In the genomic region with DNA sequence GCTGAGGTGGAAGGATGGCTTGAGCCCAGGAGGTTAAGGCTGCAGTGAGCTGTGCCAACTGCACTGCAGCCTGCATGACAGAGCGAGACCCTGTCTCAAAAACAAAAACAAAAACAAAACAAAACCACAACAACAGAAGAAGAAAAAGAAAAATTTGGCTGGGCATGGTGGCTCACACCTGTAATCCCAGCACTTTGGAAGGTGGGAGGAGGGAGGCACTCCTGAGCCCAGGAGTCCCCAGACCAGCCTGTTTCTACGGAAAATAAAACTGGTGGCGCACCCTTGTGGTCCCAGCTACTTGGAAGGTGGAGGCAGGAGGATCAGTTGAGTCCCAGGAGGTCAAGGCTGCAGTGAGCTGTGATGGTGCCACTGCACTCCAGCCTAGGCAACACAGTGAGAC, we compare ENCODE assay signal across 8 cellular contexts. TPM values are rescaled to one million over a fixed set of nuclear protein-coding genes. Genes with fewer than 3 reads are reported as not detected.
A peak's percentile ranks its signal among the peaks of the same experiment; 100 is the strongest.
DNase-seq lines count a peak whose midpoint lies in the region; ATAC-seq, FAIRE-seq and TF ChIP-seq lines count a peak whose summit lies in the region.
"Not testable (repeated sequence)": the region's sequence is repeated elsewhere in the genome, so short reads cannot be mapped to it uniquely, and the experiment has no call there.

No MANE protein-coding gene starts in this region.

- not testable (repeated sequence) for H3K36me3 ChIP-seq in CD4-positive, CD25-positive, alpha-beta regulatory T cell (ENCODE audit: control insufficient read depth, insufficient read depth, low read length); endothelial cell of umbilical vein (ENCODE audit: control insufficient read depth in 2 of 2, extremely low read depth in 1 of 2, insufficient read depth in 2 of 2, low read length in 2 of 2)
- H3K36me3 ChIP-seq in NT2/D1 (ENCODE audit: insufficient read depth, insufficient read length, low read length) = peaks cover 23% of the 10 kb centered on the region
- H3K36me3 ChIP-seq in naive thymus-derived CD4-positive, alpha-beta T cell (ENCODE audit: control insufficient read depth in 2 of 3, insufficient read depth in 3 of 3, low read length in 3 of 3) = peaks cover 0 to 11% (median 0%) of the 10 kb centered on the region in 3 experiments

- peaks cover 42% of the 10 kb centered on the region for H3K4me1 ChIP-seq in CD4-positive, CD25-positive, alpha-beta regulatory T cell (ENCODE audit: control insufficient read depth, insufficient read depth, low read length, poor library complexity, severe bottlenecking)
- H3K4me1 ChIP-seq in NT2/D1 (ENCODE audit: insufficient read depth, insufficient read length); endothelial cell of umbilical vein (ENCODE audit: control insufficient read depth, extremely low read depth, insufficient read depth, low read length): not testable (repeated sequence)
- H3K4me1 ChIP-seq in naive thymus-derived CD4-positive, alpha-beta T cell (ENCODE audit: control insufficient read depth in 2 of 2, insufficient read depth in 2 of 2, low read length in 2 of 2) = peaks cover 0 to 17% of the 10 kb centered on the region in 2 donors

- peak overlapping the region in 2 of 3 donors; percentile 85 to 92 for H3K27ac Mint-ChIP-seq in CD4-positive, CD25-positive, alpha-beta regulatory T cell
- not testable (repeated sequence) for H3K27ac Mint-ChIP-seq in activated B cell treated with CpG ODN at 0.5 μM for 24 hours
- H3K27ac Mint-ChIP-seq in activated naive CD8-positive, alpha-beta T cell treated with anti-CD3 and anti-CD28 coated beads, Interleukin-2, amount 50 U/mL, for 24 hours = peak overlapping the region; percentile 56
- H3K27ac Mint-ChIP-seq in naive thymus-derived CD4-positive, alpha-beta T cell = peak overlapping the region in 3 of 9 donors; percentile 56 to 87 (median 74)
- H3K27ac Mint-ChIP-seq in stimulated activated naive CD8-positive, alpha-beta T cell treated with anti-CD3 and anti-CD28 coated beads, Interleukin-15, Interleukin-2, amounts not matched to agents 100 ng/mL and 50 ng/mL, for 24 hours = peak overlapping the region; percentile 74

- not testable (repeated sequence) for H3K36me3 Mint-ChIP-seq in CD4-positive, CD25-positive, alpha-beta regulatory T cell; naive thymus-derived CD4-positive, alpha-beta T cell
- H3K36me3 Mint-ChIP-seq in activated B cell treated with CpG ODN at 0.5 μM for 24 hours (ENCODE audit: low read depth) = peaks cover 17% of the 10 kb centered on the region
- H3K36me3 Mint-ChIP-seq in activated naive CD8-positive, alpha-beta T cell treated with anti-CD3 and anti-CD28 coated beads, Interleukin-2, amount 50 U/mL, for 24 hours (ENCODE audit: low read depth) = peaks cover 27% of the 10 kb centered on the region
- peaks cover 33% of the 10 kb centered on the region for H3K36me3 Mint-ChIP-seq in stimulated activated naive CD8-positive, alpha-beta T cell treated with anti-CD3 and anti-CD28 coated beads, Interleukin-15, Interleukin-2, amounts not matched to agents 100 ng/mL and 50 ng/mL, for 24 hours (ENCODE audit: low read depth)

- intact Hi-C loops in activated B cell treated with CpG ODN at 0.5 μM for 24 hours (cut with micrococcal nuclease) = loop anchor here (5.0 kb wide), 1 partner anchor 238 kb away; the partner anchor contains the start of gene EDC3
- intact Hi-C loops in endothelial cell of umbilical vein (cut with micrococcal nuclease) = loop anchor here (5.0 kb wide), 1 partner anchor 93 kb away; the partner anchor contains the start of gene ULK3
- intact Hi-C loops in naive thymus-derived CD4-positive, alpha-beta T cell (cut with micrococcal nuclease) = loop anchor here (5.0 to 10.0 kb wide), 4 partner anchors 43 to 520 kb away; partner anchors contain the start of genes SIN3A (in 2 of the 2), ARID3B (in 1 of the 2) and MPI (in 1 of the 2)

- H4K20me1 ChIP-seq in endothelial cell of umbilical vein (replicated peaks; ENCODE audit: control insufficient read depth, extremely low read depth, insufficient read depth, low read length) = not testable (repeated sequence)

- FAIRE-seq in endothelial cell of umbilical vein (lab: Jason Lieb, UNC) = peak; percentile 43

- H3K27me3 ChIP-seq in CD4-positive, CD25-positive, alpha-beta regulatory T cell (ENCODE audit: control insufficient read depth, insufficient read depth, low read length); NT2/D1 (ENCODE audit: insufficient read depth, insufficient read length); endothelial cell of umbilical vein (ENCODE audit: control insufficient read depth in 2 of 2, insufficient read depth in 2 of 2, low read length in 2 of 2); naive thymus-derived CD4-positive, alpha-beta T cell (ENCODE audit: control insufficient read depth in 2 of 2, insufficient read depth in 2 of 2, low read length in 2 of 2): not testable (repeated sequence)

- not testable (repeated sequence) for BruUV-seq in endothelial cell of umbilical vein (replicated peaks; lab: Mats Ljungman, UMichigan)

- peaks cover 22 to 57% (median 35%) of the 10 kb centered on the region in 4 donors for H3K4me1 Mint-ChIP-seq in CD4-positive, CD25-positive, alpha-beta regulatory T cell
- H3K4me1 Mint-ChIP-seq in activated B cell treated with CpG ODN at 0.5 μM for 24 hours = peaks cover 41% of the 10 kb centered on the region
- peaks cover 38% of the 10 kb centered on the region for H3K4me1 Mint-ChIP-seq in activated naive CD8-positive, alpha-beta T cell treated with anti-CD3 and anti-CD28 coated beads, Interleukin-2, amount 50 U/mL, for 24 hours
- H3K4me1 Mint-ChIP-seq in naive thymus-derived CD4-positive, alpha-beta T cell = peaks cover 16 to 47% (median 31%) of the 10 kb centered on the region in 7 donors
- H3K4me1 Mint-ChIP-seq in stimulated activated naive CD8-positive, alpha-beta T cell treated with anti-CD3 and anti-CD28 coated beads, Interleukin-15, Interleukin-2, amounts not matched to agents 100 ng/mL and 50 ng/mL, for 24 hours (ENCODE audit: low read depth) = peaks cover 39% of the 10 kb centered on the region

- not testable (repeated sequence) for H2AFZ ChIP-seq in endothelial cell of umbilical vein (ENCODE audit: low read depth, low read length)

- CTCF ChIA-PET in HEK293T (lab: Yijun Ruan, JAX) = interaction anchor here (0.7 to 1.3 kb wide), 7 partner anchors 16 to 994 kb away, joined by 3 to 5 read pairs (median 3); partner anchors contain the start of genes FAM219B and RPP25
- CTCF ChIA-PET in activated B cell treated with CpG ODN at 0.5 μM for 24 hours (lab: Charles Lee) = interaction anchor here (0.9 kb wide), 1 partner anchor 15 kb away, joined by 4 read pairs; no protein-coding TSS in a partner anchor
- CTCF ChIA-PET in endothelial cell of umbilical vein (lab: Charles Lee) = interaction anchor here (1.0 to 1.7 kb wide), 3 partner anchors 16 to 164 kb away, joined by 3 to 11 read pairs (median 4); no protein-coding TSS in a partner anchor
- CTCF ChIA-PET in naive thymus-derived CD4-positive, alpha-beta T cell (lab: Charles Lee) = interaction anchor here (0.7 to 0.8 kb wide), 2 partner anchors 15 to 33 kb away, joined by 3 read pairs; no protein-coding TSS in a partner anchor

- not testable (repeated sequence) for ATAC-seq in CD4-positive, CD25-positive, alpha-beta regulatory T cell (ENCODE audit: low read depth in 2 of 2); activated B cell treated with CpG ODN at 0.5 μM for 24 hours (ENCODE audit: low read depth); activated naive CD8-positive, alpha-beta T cell treated with anti-CD3 and anti-CD28 coated beads, Interleukin-2, amount 50 U/mL, for 24 hours; naive thymus-derived CD4-positive, alpha-beta T cell

- H3K4me2 ChIP-seq in endothelial cell of umbilical vein (ENCODE audit: insufficient read depth, low read length) = not testable (repeated sequence)

- H3K9me1 ChIP-seq in endothelial cell of umbilical vein (replicated peaks; ENCODE audit: control insufficient read depth, extremely low read depth, insufficient read depth, low read length) = not testable (repeated sequence)

- not testable (repeated sequence) for H3K9me3 ChIP-seq in CD4-positive, CD25-positive, alpha-beta regulatory T cell (ENCODE audit: control insufficient read depth in 2 of 2, low read length in 2 of 2); NT2/D1 (ENCODE audit: insufficient read depth, low read length); endothelial cell of umbilical vein (replicated peaks; ENCODE audit: control insufficient read depth, insufficient read depth, low read length); naive thymus-derived CD4-positive, alpha-beta T cell (ENCODE audit: control insufficient read depth in 2 of 3, low read length in 3 of 3)

- not testable (repeated sequence) for TF ChIP-seq POLR2A in endothelial cell of umbilical vein (IDR thresholded peaks at IDR 0.05; ENCODE audit: low read depth, low read length)

- not testable (repeated sequence) for TF ChIP-seq CTCF in activated B cell treated with CpG ODN at 0.5 μM for 24 hours (IDR thresholded peaks at IDR 0.05); endothelial cell of umbilical vein (IDR thresholded peaks at IDR 0.05; ENCODE audit: extremely low read depth in 1 of 2, insufficient read depth in 1 of 2, low read depth in 1 of 2, low read length in 2 of 2)

- DNase-seq in CD4-positive, CD25-positive, alpha-beta regulatory T cell; activated B cell treated with CpG ODN at 0.5 μM for 24 hours; activated naive CD8-positive, alpha-beta T cell treated with anti-CD3 and anti-CD28 coated beads, Interleukin-2, amount 50 U/mL, for 24 hours; endothelial cell of umbilical vein (ENCODE audit: low read depth, low spot score); naive thymus-derived CD4-positive, alpha-beta T cell: not testable (repeated sequence)
- peak; percentile 20 for DNase-seq in HEK293T (ENCODE audit: extremely low spot score)
- peak; percentile 44 for DNase-seq in NT2/D1 (ENCODE audit: low read depth, low spot score)

- H3K4me3 Mint-ChIP-seq in CD4-positive, CD25-positive, alpha-beta regulatory T cell = peak overlapping the region; percentile 59 to 90 (median 73)
- H3K4me3 Mint-ChIP-seq in activated B cell treated with CpG ODN at 0.5 μM for 24 hours = peak overlapping the region; percentile 1
- H3K4me3 Mint-ChIP-seq in activated naive CD8-positive, alpha-beta T cell treated with anti-CD3 and anti-CD28 coated beads, Interleukin-2, amount 50 U/mL, for 24 hours = peak overlapping the region; percentile 51
- peak overlapping the region; percentile 12 to 80 (median 52) for H3K4me3 Mint-ChIP-seq in naive thymus-derived CD4-positive, alpha-beta T cell
- peak overlapping the region; percentile 67 for H3K4me3 Mint-ChIP-seq in stimulated activated naive CD8-positive, alpha-beta T cell treated with anti-CD3 and anti-CD28 coated beads, Interleukin-15, Interleukin-2, amounts not matched to agents 100 ng/mL and 50 ng/mL, for 24 hours

- dilution Hi-C loops in endothelial cell of umbilical vein (cut with MboI; ENCODE audit: extremely low pct_ligation_motif_present, low sequenced_read_pairs) = not testable (repeated sequence)

- not testable (repeated sequence) for H3K9ac ChIP-seq in NT2/D1 (ENCODE audit: insufficient read length, low read depth); endothelial cell of umbilical vein (replicated peaks; ENCODE audit: extremely low read depth, insufficient read depth, low read length)

- H3K27me3 Mint-ChIP-seq in CD4-positive, CD25-positive, alpha-beta regulatory T cell; activated B cell treated with CpG ODN at 0.5 μM for 24 hours; activated naive CD8-positive, alpha-beta T cell treated with anti-CD3 and anti-CD28 coated beads, Interleukin-2, amount 50 U/mL, for 24 hours; naive thymus-derived CD4-positive, alpha-beta T cell; stimulated activated naive CD8-positive, alpha-beta T cell treated with anti-CD3 and anti-CD28 coated beads, Interleukin-15, Interleukin-2, amounts not matched to agents 100 ng/mL and 50 ng/mL, for 24 hours: not testable (repeated sequence)

- H3K9me3 Mint-ChIP-seq in CD4-positive, CD25-positive, alpha-beta regulatory T cell; activated B cell treated with CpG ODN at 0.5 μM for 24 hours; activated naive CD8-positive, alpha-beta T cell treated with anti-CD3 and anti-CD28 coated beads, Interleukin-2, amount 50 U/mL, for 24 hours; naive thymus-derived CD4-positive, alpha-beta T cell; stimulated activated naive CD8-positive, alpha-beta T cell treated with anti-CD3 and anti-CD28 coated beads, Interleukin-15, Interleukin-2, amounts not matched to agents 100 ng/mL and 50 ng/mL, for 24 hours: not testable (repeated sequence)

- H3K4me3 ChIP-seq in CD4-positive, CD25-positive, alpha-beta regulatory T cell (ENCODE audit: low read depth, low read length); NT2/D1 (ENCODE audit: insufficient read length, low read depth); endothelial cell of umbilical vein (replicated peaks in 1 of 3; ENCODE audit: insufficient read depth in 1 of 3, low read depth in 1 of 3, low read length in 3 of 3); naive thymus-derived CD4-positive, alpha-beta T cell (ENCODE audit: low read length): not testable (repeated sequence)

- H3K79me2 ChIP-seq in endothelial cell of umbilical vein (ENCODE audit: control insufficient read depth, insufficient read depth, low read length) = peaks cover 66% of the 10 kb centered on the region

- POLR2A ChIA-PET in HEK293T (lab: Yijun Ruan, JAX) = interaction anchor here (0.8 to 5.2 kb wide), 5 partner anchors 15 to 175 kb away, joined by 3 to 17 read pairs (median 4); partner anchors contain the start of genes FAM219B and RPP25
- POLR2A ChIA-PET in activated B cell treated with CpG ODN at 0.5 μM for 24 hours (lab: Charles Lee) = interaction anchor here (1.1 kb wide), 1 partner anchor 45 kb away, joined by 4 read pairs; the partner anchor contains the start of gene MPI
- POLR2A ChIA-PET in endothelial cell of umbilical vein (lab: Charles Lee) = not testable (repeated sequence)
- POLR2A ChIA-PET in naive thymus-derived CD4-positive, alpha-beta T cell (lab: Charles Lee) = interaction anchor here (0.7 kb wide), 1 partner anchor 33 kb away, joined by 4 read pairs; no protein-coding TSS in a partner anchor

- H3K27ac ChIP-seq in CD4-positive, CD25-positive, alpha-beta regulatory T cell (ENCODE audit: insufficient read depth, low read length, poor library complexity, severe bottlenecking) = peak overlapping the region; percentile 5
- not testable (repeated sequence) for H3K27ac ChIP-seq in endothelial cell of umbilical vein (ENCODE audit: insufficient read depth, low read depth, low read length)
- H3K27ac ChIP-seq in naive thymus-derived CD4-positive, alpha-beta T cell (ENCODE audit: low read depth, low read length) = peak overlapping the region; percentile 8

RNA-seq across cellular contexts. Expression of gene COX5A, which starts 2.7 kb away (rescaled TPM):
- 91.8 TPM for total RNA-seq in CD4-positive, CD25-positive, alpha-beta regulatory T cell
- polyA plus RNA-seq in CD4-positive, CD25-positive, alpha-beta regulatory T cell = 100 to 1,000 TPM; 383 to 512 (median 449) TPM
- total RNA-seq in activated B cell treated with CpG ODN at 0.5 μM for 24 hours (150 and 159 TPM in 2 replicates), endothelial cell of umbilical vein (220 and 232 TPM in 2 replicates)
- 102 and 134 TPM in 2 replicates for polyA plus RNA-seq in endothelial cell of umbilical vein
- 233 TPM in 2 replicates for polyA plus RNA-seq in endothelial cell of umbilical vein (2011; cell fraction: cytosol; rRNA removed)
- polyA plus RNA-seq in endothelial cell of umbilical vein (2011; cell fraction: nucleus; rRNA removed) = 90.1 and 97.6 TPM in 2 replicates
- polyA plus RNA-seq in endothelial cell of umbilical vein (2012) = 289 and 323 TPM in 2 replicates
- polyA minus RNA-seq in endothelial cell of umbilical vein = 31.6 and 42.9 TPM in 2 replicates
- 293 TPM for polyA minus RNA-seq in endothelial cell of umbilical vein (2011; cell fraction: cytosol; rRNA and poly(A)+ RNA removed)
- 10.9 and 20.1 TPM in 2 replicates for polyA minus RNA-seq in endothelial cell of umbilical vein (2011; cell fraction: nucleus; rRNA and poly(A)+ RNA removed)
- total RNA-seq in naive thymus-derived CD4-positive, alpha-beta T cell = 100 to 1,000 TPM in 1 of 5 experiments, 10 to 100 TPM in 4; 44.4 to 210 (median 59.2) TPM
- 100 to 1,000 TPM; 239 to 242 TPM for polyA plus RNA-seq in naive thymus-derived CD4-positive, alpha-beta T cell

RNA-seq across cellular contexts. Expression of gene RPP25, which starts 21.4 kb away (rescaled TPM):
- total RNA-seq in CD4-positive, CD25-positive, alpha-beta regulatory T cell = 0.54 TPM
- polyA plus RNA-seq in CD4-positive, CD25-positive, alpha-beta regulatory T cell = 1 to 10 TPM; 1.6 to 4.6 (median 2.8) TPM
- total RNA-seq in activated B cell treated with CpG ODN at 0.5 μM for 24 hours (4.0 and 4.3 TPM in 2 replicates), endothelial cell of umbilical vein (13.7 and 13.8 TPM in 2 replicates)
- 10.1 and 13.1 TPM in 2 replicates for polyA plus RNA-seq in endothelial cell of umbilical vein
- polyA plus RNA-seq in endothelial cell of umbilical vein (2011; cell fraction: cytosol; rRNA removed) = 7.0 and 7.8 TPM in 2 replicates
- 3.2 and 3.3 TPM in 2 replicates for polyA plus RNA-seq in endothelial cell of umbilical vein (2011; cell fraction: nucleus; rRNA removed)
- polyA plus RNA-seq in endothelial cell of umbilical vein (2012) = 10.1 and 12.0 TPM in 2 replicates
- polyA minus RNA-seq in endothelial cell of umbilical vein = 4.2 and 5.3 TPM in 2 replicates
- 30.5 TPM for polyA minus RNA-seq in endothelial cell of umbilical vein (2011; cell fraction: cytosol; rRNA and poly(A)+ RNA removed)
- polyA minus RNA-seq in endothelial cell of umbilical vein (2011; cell fraction: nucleus; rRNA and poly(A)+ RNA removed) = 2.4 and 2.7 TPM in 2 replicates
- 1 to 10 TPM in 4 of 5 experiments, under 1 TPM in 1; 0.95 to 5.8 (median 3.3) TPM for total RNA-seq in naive thymus-derived CD4-positive, alpha-beta T cell
- 1 to 10 TPM; 4.0 to 5.5 TPM for polyA plus RNA-seq in naive thymus-derived CD4-positive, alpha-beta T cell

RNA-seq across cellular contexts. Expression of gene FAM219B, which starts 28.5 kb away (rescaled TPM):
- 79.7 TPM for total RNA-seq in CD4-positive, CD25-positive, alpha-beta regulatory T cell
- polyA plus RNA-seq in CD4-positive, CD25-positive, alpha-beta regulatory T cell = 10 to 100 TPM; 22.0 to 26.9 (median 24.8) TPM
- total RNA-seq in activated B cell treated with CpG ODN at 0.5 μM for 24 hours (76.0 and 90.4 TPM in 2 replicates), endothelial cell of umbilical vein (57.0 and 73.0 TPM in 2 replicates)
- polyA plus RNA-seq in endothelial cell of umbilical vein = 55.1 and 57.7 TPM in 2 replicates
- 35.9 and 53.0 TPM in 2 replicates for polyA plus RNA-seq in endothelial cell of umbilical vein (2011; cell fraction: cytosol; rRNA removed)
- polyA plus RNA-seq in endothelial cell of umbilical vein (2011; cell fraction: nucleus; rRNA removed) = 219 and 225 TPM in 2 replicates
- polyA plus RNA-seq in endothelial cell of umbilical vein (2012) = 28.2 and 31.1 TPM in 2 replicates
- polyA minus RNA-seq in endothelial cell of umbilical vein = 45.1 and 46.9 TPM in 2 replicates
- polyA minus RNA-seq in endothelial cell of umbilical vein (2011; cell fraction: cytosol; rRNA and poly(A)+ RNA removed) = 18.2 TPM
- polyA minus RNA-seq in endothelial cell of umbilical vein (2011; cell fraction: nucleus; rRNA and poly(A)+ RNA removed) = 26.2 and 37.4 TPM in 2 replicates
- 100 to 1,000 TPM in 2 of 5 experiments, 10 to 100 TPM in 3; 40.5 to 111 (median 99.6) TPM for total RNA-seq in naive thymus-derived CD4-positive, alpha-beta T cell
- 10 to 100 TPM; 20.2 to 27.7 TPM for polyA plus RNA-seq in naive thymus-derived CD4-positive, alpha-beta T cell

RNA-seq across cellular contexts. Expression of gene MPI, which starts 45.4 kb away (rescaled TPM):
- 49.6 TPM for total RNA-seq in CD4-positive, CD25-positive, alpha-beta regulatory T cell
- 100 to 1,000 TPM in 2 of 4 donors, 10 to 100 TPM in 2; 77.2 to 108 (median 100.0) TPM for polyA plus RNA-seq in CD4-positive, CD25-positive, alpha-beta regulatory T cell
- total RNA-seq in activated B cell treated with CpG ODN at 0.5 μM for 24 hours (33.1 and 40.2 TPM in 2 replicates), endothelial cell of umbilical vein (27.7 and 36.3 TPM in 2 replicates)
- 62.6 and 69.3 TPM in 2 replicates for polyA plus RNA-seq in endothelial cell of umbilical vein
- polyA plus RNA-seq in endothelial cell of umbilical vein (2011; cell fraction: cytosol; rRNA removed) = 58.5 and 62.7 TPM in 2 replicates
- 53.3 and 58.5 TPM in 2 replicates for polyA plus RNA-seq in endothelial cell of umbilical vein (2011; cell fraction: nucleus; rRNA removed)
- 26.3 and 37.7 TPM in 2 replicates for polyA plus RNA-seq in endothelial cell of umbilical vein (2012)
- polyA minus RNA-seq in endothelial cell of umbilical vein = 66.3 and 85.1 TPM in 2 replicates
- 33.4 TPM for polyA minus RNA-seq in endothelial cell of umbilical vein (2011; cell fraction: cytosol; rRNA and poly(A)+ RNA removed)
- 17.0 and 28.6 TPM in 2 replicates for polyA minus RNA-seq in endothelial cell of umbilical vein (2011; cell fraction: nucleus; rRNA and poly(A)+ RNA removed)
- 10 to 100 TPM; 34.0 to 97.8 (median 80.6) TPM for total RNA-seq in naive thymus-derived CD4-positive, alpha-beta T cell
- 10 to 100 TPM; 92.5 to 98.3 TPM for polyA plus RNA-seq in naive thymus-derived CD4-positive, alpha-beta T cell

Comparison
In these comparisons a context has a peak if more than half of its experiments do, and no peak if none do; other contexts are left out.
1. H3K4me3 Mint-ChIP-seq: peak in every context shown above with its lines; median percentile 73 in CD4-positive, CD25-positive, alpha-beta regulatory T cell; 67 in stimulated activated naive CD8-positive, alpha-beta T cell treated with anti-CD3 and anti-CD28 coated beads, Interleukin-15, Interleukin-2, amounts not matched to agents 100 ng/mL and 50 ng/mL, for 24 hours; 52 in naive thymus-derived CD4-positive, alpha-beta T cell; 51 in activated naive CD8-positive, alpha-beta T cell treated with anti-CD3 and anti-CD28 coated beads, Interleukin-2, amount 50 U/mL, for 24 hours; 1 in activated B cell treated with CpG ODN at 0.5 μM for 24 hours.